ENCODE assay signal across 9 cellular contexts in genomic region chr9:129497837-129498450, GRCh38.
DNase-seq lines count a peak whose midpoint lies in the region; ATAC-seq and TF ChIP-seq lines count a peak whose summit lies in the region.
"Had no signal": no experiment of that assay in that cellular context is flagged by ENCODE, and none has a peak within 500 bp of the region (broad histone marks: within the 10 kb centered on the region; RNA-seq: fewer than 3 reads in every experiment).

No MANE protein-coding gene starts in this region.

- H3K27ac Mint-ChIP-seq in activated T-cell treated with anti-CD3 and anti-CD28 coated beads, Interleukin-2, amount 50 U/mL, for 24 hours = peak overlapping the region; percentile 64
- H3K27ac Mint-ChIP-seq in central memory CD8-positive, alpha-beta T cell (ENCODE audit: low read depth) = peak overlapping the region; percentile 26

- H3K4me2 ChIP-seq in mesendoderm (ENCODE audit: low read length) = no peak overlapping the region

- H4K5ac ChIP-seq in mesendoderm (ENCODE audit: low read length) = no peak overlapping the region

- peak overlapping the region; percentile 76 for H2BK120ac ChIP-seq in mesendoderm (ENCODE audit: low read depth, low read length)

- ATAC-seq in central memory CD8-positive, alpha-beta T cell (replicated peaks; ENCODE audit: extremely low read depth, poor library complexity, severe bottlenecking) = no peak
- no peak for ATAC-seq in GM18502 (IDR thresholded peaks at IDR 0.05; ENCODE audit: poor library complexity, unreplicated experiment)

- no peaks in the 10 kb centered on the region for H3K9me3 ChIP-seq in tibial artery
- H3K9me3 ChIP-seq in SJCRH30 (replicated peaks) = no peaks in the 10 kb centered on the region

- H3K79me2 ChIP-seq in mesendoderm (ENCODE audit: control insufficient read depth, insufficient read depth, low read length) = no peaks in the 10 kb centered on the region

- peak overlapping the region; percentile 97 for H3K56ac ChIP-seq in mesendoderm (ENCODE audit: low read length)

- H3K27ac ChIP-seq in mesendoderm (ENCODE audit: low read depth, low read length) (peak overlapping the region; percentile 76), tibial artery (peak overlapping the region; percentile 100), SJCRH30 (no peak overlapping the region; the same call in 1 of the 2 replicates)

- H3K4me1 ChIP-seq in mesendoderm (ENCODE audit: control insufficient read depth, low read depth, low read length) (peaks cover 19% of the 10 kb centered on the region), tibial artery (peaks cover 10 to 76% (median 71%) of the 10 kb centered on the region in 4 donors), SJCRH30 (peaks cover 15% of the 10 kb centered on the region)

- H3K4me3 ChIP-seq in mesendoderm (ENCODE audit: low read length) = no peak overlapping the region
- peak overlapping the region; percentile 62 to 73 for H3K4me3 ChIP-seq in tibial artery
- no peak overlapping the region for H3K4me3 ChIP-seq in SJCRH30

- peak overlapping the region; percentile 11 for H3K18ac ChIP-seq in mesendoderm (ENCODE audit: low read length)

- no peak for DNase-seq in activated T-cell treated with anti-CD3 and anti-CD28 coated beads, Interleukin-2, amount 50 U/mL, for 24 hours
- no peak for DNase-seq in activated T-cell treated with anti-CD3 and anti-CD28 coated beads, Interleukin-2, amount 50 U/mL, for 1 hour
- DNase-seq in central memory CD8-positive, alpha-beta T cell (ENCODE audit: low spot score in 2 of 2) = no peak
- DNase-seq in mesendoderm = no peak
- peak in 1 of 2 donors; percentile 76 for DNase-seq in tibial artery
- no peak for DNase-seq in NCI-H2171 treated with DMSO at 0.1 percent for 48 hours (lab: John Stamatoyannopoulos, UW)
- no peak for DNase-seq in SJCRH30
- DNase-seq: amniotic stem cell had no signal

- H3K36me3 Mint-ChIP-seq in activated T-cell treated with anti-CD3 and anti-CD28 coated beads, Interleukin-2, amount 50 U/mL, for 24 hours (ENCODE audit: low read depth) = peaks cover 26% of the 10 kb centered on the region
- H3K36me3 Mint-ChIP-seq in central memory CD8-positive, alpha-beta T cell (ENCODE audit: insufficient read depth) = peaks cover 18% of the 10 kb centered on the region

- peak overlapping the region; percentile 97 for H3K4ac ChIP-seq in mesendoderm (ENCODE audit: low read depth, low read length)

- H3K9ac ChIP-seq in mesendoderm (ENCODE audit: low read length) = peak overlapping the region; percentile 41

- no peaks in the 10 kb centered on the region for H3K9me3 Mint-ChIP-seq in activated T-cell treated with anti-CD3 and anti-CD28 coated beads, Interleukin-2, amount 50 U/mL, for 24 hours
- no peaks in the 10 kb centered on the region for H3K9me3 Mint-ChIP-seq in central memory CD8-positive, alpha-beta T cell

- no peaks in the 10 kb centered on the region for H3K27me3 Mint-ChIP-seq in activated T-cell treated with anti-CD3 and anti-CD28 coated beads, Interleukin-2, amount 50 U/mL, for 24 hours
- H3K27me3 Mint-ChIP-seq in central memory CD8-positive, alpha-beta T cell = no peaks in the 10 kb centered on the region

- H3K4me1 Mint-ChIP-seq in activated T-cell treated with anti-CD3 and anti-CD28 coated beads, Interleukin-2, amount 50 U/mL, for 24 hours (ENCODE audit: low read depth) = peaks cover 33% of the 10 kb centered on the region
- H3K4me1 Mint-ChIP-seq in central memory CD8-positive, alpha-beta T cell = peaks cover 18% of the 10 kb centered on the region

- peak overlapping the region; percentile 64 for H2BK5ac ChIP-seq in mesendoderm (ENCODE audit: low read length)

- H3K4me3 Mint-ChIP-seq in activated T-cell treated with anti-CD3 and anti-CD28 coated beads, Interleukin-2, amount 50 U/mL, for 24 hours = no peak overlapping the region
- no peak overlapping the region for H3K4me3 Mint-ChIP-seq in central memory CD8-positive, alpha-beta T cell

- H2BK15ac ChIP-seq in mesendoderm (replicated peaks; ENCODE audit: low read depth) = no peak overlapping the region

- no peak for TF ChIP-seq CTCF in tibial artery (IDR thresholded peaks at IDR 0.05)

- H3K36me3 ChIP-seq in mesendoderm (ENCODE audit: control insufficient read depth, insufficient read depth, low read length) (no peaks in the 10 kb centered on the region), tibial artery (peaks cover 0 to 5% (median under 1%) of the 10 kb centered on the region in 3 donors), SJCRH30 (no peaks in the 10 kb centered on the region)

- intact Hi-C loops in tibial artery (cut with DNase I; ENCODE audit: low total_unique reads) = loop anchor here (5.0 kb wide), 2 partner anchors 109 to 166 kb away; no protein-coding TSS in a partner anchor

- H3K27me3 ChIP-seq in mesendoderm (ENCODE audit: insufficient read depth, low read length, poor library complexity) (no peaks in the 10 kb centered on the region), tibial artery (no peaks in the 10 kb centered on the region), SJCRH30 (no peaks in the 10 kb centered on the region)

- peak overlapping the region; percentile 90 for H3K23ac ChIP-seq in mesendoderm (ENCODE audit: low read length)

- H4K8ac ChIP-seq in mesendoderm (ENCODE audit: low read depth, low read length) = no peak overlapping the region

- no CpG with 5 or more reads among the region's 6 CpGs for WGBS in mesendoderm (ENCODE audit: extremely low coverage, insufficient coverage, low lambda C conversion rate)

- peak overlapping the region; percentile 94 for H2AK5ac ChIP-seq in mesendoderm (ENCODE audit: low read length)

- H3K79me1 ChIP-seq in mesendoderm (ENCODE audit: low read length) = peaks cover 2% of the 10 kb centered on the region

Comparison
In these comparisons a context has a peak if more than half of its experiments do, and no peak if none do; other contexts are left out.
1. H3K4me3 ChIP-seq: peak in tibial artery (2 of 2); none in mesendoderm (single experiment) and SJCRH30 (single experiment).